ENCODE assay signal across 19 cellular contexts in genomic region chr4:53847935-53848334, GRCh38.
DNase-seq lines count a peak whose midpoint lies in the region; ATAC-seq and TF ChIP-seq lines count a peak whose summit lies in the region.
"Had no signal": no experiment of that assay in that cellular context is flagged by ENCODE, and none has a peak within 500 bp of the region (broad histone marks: within the 10 kb centered on the region; RNA-seq: fewer than 3 reads in every experiment).

No MANE protein-coding gene starts in this region.

- H3K27me3 Mint-ChIP-seq in activated CD8-positive, alpha-beta T cell treated with anti-CD3 and anti-CD28 coated beads for 36 hours: no peaks in the 10 kb centered on the region
- peaks cover 0 to 5% of the 10 kb centered on the region in 2 donors for H3K27me3 Mint-ChIP-seq in stimulated activated naive B cell treated with anti-CD40 and anti-IgM and Interleukin-4, amounts not matched to agents 10 μg/mL and 1 μg/mL and 100 μg/mL, for 72 hours
- H3K27me3 Mint-ChIP-seq: IgD-negative memory B cell had no signal

- no peaks in the 10 kb centered on the region for H3K79me2 ChIP-seq in hepatocyte

- H3K4me1 ChIP-seq in hepatocyte (ENCODE audit: insufficient read depth) (peaks cover 4% of the 10 kb centered on the region), liver (ENCODE audit: control insufficient read depth in 4 of 4, insufficient read depth in 4 of 4, low read length in 3 of 4) (peaks cover 0 to 6% (median under 1%) of the 10 kb centered on the region in 4 donors)
- H3K4me1 ChIP-seq: Peyer's patch, SJSA1 had no signal

- TF ChIP-seq RAD21 in liver (IDR thresholded peaks at IDR 0.05): peak in 1 of 2 donors; percentile 23

- H3K9me3 Mint-ChIP-seq in activated CD8-positive, alpha-beta T cell treated with anti-CD3 and anti-CD28 coated beads for 36 hours: no peaks in the 10 kb centered on the region
- no peaks in the 10 kb centered on the region for H3K9me3 Mint-ChIP-seq in stimulated activated naive B cell treated with anti-CD40 and anti-IgM and Interleukin-4, amounts not matched to agents 10 μg/mL and 1 μg/mL and 100 μg/mL, for 72 hours
- H3K9me3 Mint-ChIP-seq: IgD-negative memory B cell had no signal

- H3K27ac ChIP-seq in hepatocyte: no peak overlapping the region
- peak overlapping the region in 1 of 2 donors; percentile 30 for H3K27ac ChIP-seq in liver (ENCODE audit: low read depth in 1 of 2, low read length in 2 of 2)
- H3K27ac ChIP-seq: Peyer's patch, SJSA1 had no signal

- no peaks in the 10 kb centered on the region for H3K27me3 ChIP-seq in hepatocyte
- no peaks in the 10 kb centered on the region for H3K27me3 ChIP-seq in liver (ENCODE audit: control insufficient read depth in 4 of 4, insufficient read depth in 4 of 4, low read length in 3 of 4)
- H3K27me3 ChIP-seq: Peyer's patch, SJSA1 had no signal

- no peak overlapping the region for H3K4me2 ChIP-seq in hepatocyte

- CTCF ChIA-PET in activated CD8-positive, alpha-beta T cell treated with anti-CD3 and anti-CD28 coated beads for 36 hours (lab: Charles Lee): no interaction called here

- H3K4me1 Mint-ChIP-seq in activated CD8-positive, alpha-beta T cell treated with anti-CD3 and anti-CD28 coated beads for 36 hours (ENCODE audit: low read depth): no peaks in the 10 kb centered on the region
- peaks cover 0 to 2% of the 10 kb centered on the region in 2 donors for H3K4me1 Mint-ChIP-seq in stimulated activated naive B cell treated with anti-CD40 and anti-IgM and Interleukin-4, amounts not matched to agents 10 μg/mL and 1 μg/mL and 100 μg/mL, for 72 hours
- H3K4me1 Mint-ChIP-seq: B cell, IgD-negative memory B cell had no signal

- no peak overlapping the region for H3K9ac ChIP-seq in liver (ENCODE audit: low read depth in 1 of 2, low read length in 2 of 2)

- no peaks in the 10 kb centered on the region for H3K36me3 Mint-ChIP-seq in activated CD8-positive, alpha-beta T cell treated with anti-CD3 and anti-CD28 coated beads for 36 hours (ENCODE audit: low read depth)
- H3K36me3 Mint-ChIP-seq in stimulated activated naive B cell treated with anti-CD40 and anti-IgM and Interleukin-4, amounts not matched to agents 10 μg/mL and 1 μg/mL and 100 μg/mL, for 72 hours: no peaks in the 10 kb centered on the region
- H3K36me3 Mint-ChIP-seq: IgD-negative memory B cell had no signal

- POLR2A ChIA-PET in activated CD8-positive, alpha-beta T cell treated with anti-CD3 and anti-CD28 coated beads for 36 hours (lab: Charles Lee): no interaction called here

- no peak overlapping the region for H3K4me3 ChIP-seq in hepatocyte
- H3K4me3 ChIP-seq in liver (ENCODE audit: low read depth in 1 of 3, low read length in 3 of 3): no peak overlapping the region
- H3K4me3 ChIP-seq: Peyer's patch, SJSA1 had no signal

- intact Hi-C loops in activated CD8-positive, alpha-beta T cell treated with anti-CD3 and anti-CD28 coated beads for 36 hours (cut with micrococcal nuclease): no loop called here

- H2AFZ ChIP-seq in hepatocyte: no peak overlapping the region

- H3K9me3 ChIP-seq in hepatocyte (ENCODE audit: low read depth): no peaks in the 10 kb centered on the region
- H3K9me3 ChIP-seq in liver (ENCODE audit: control insufficient read depth in 4 of 4, low read length in 3 of 4): no peaks in the 10 kb centered on the region
- H3K9me3 ChIP-seq: Peyer's patch, SJSA1 had no signal

- TF ChIP-seq CTCF in hepatocyte (IDR thresholded peaks at IDR 0.05; ENCODE audit: poor library complexity): no peak
- no peak for TF ChIP-seq CTCF in liver (IDR thresholded peaks at IDR 0.05; ENCODE audit: low read depth, low read length, missing input control)
- no peak for TF ChIP-seq CTCF in activated CD8-positive, alpha-beta T cell treated with anti-CD3 and anti-CD28 coated beads for 36 hours (IDR thresholded peaks at IDR 0.05)

- peak; percentile 35 for DNase-seq in HuH-7.5 (ENCODE audit: low spot score)
- DNase-seq in hepatocyte (ENCODE audit: low spot score): peak; percentile 30
- no peak for DNase-seq in activated CD8-positive, alpha-beta T cell treated with anti-CD3 and anti-CD28 coated beads for 36 hours
- DNase-seq in stimulated activated naive B cell treated with anti-CD40 and anti-IgM and Interleukin-4, amounts not matched to agents 10 μg/mL and 1 μg/mL and 100 μg/mL, for 72 hours: no peak
- DNase-seq: COR-L47; DMS153; EL; Kasumi-1; NCI-H1092 treated with DMSO at 0.1 percent for 48 hours; NCI-H2081; NCI-H2171 treated with DMSO at 0.1 percent for 48 hours; NK-92 treated with Interleukin-12 subunit alpha and Interleukin-12 subunit beta, amount 100 ng/mL, for 24 hours; Peyer's patch had no signal

- no peak overlapping the region for H3K27ac Mint-ChIP-seq in activated CD8-positive, alpha-beta T cell treated with anti-CD3 and anti-CD28 coated beads for 36 hours
- H3K27ac Mint-ChIP-seq in stimulated activated naive B cell treated with anti-CD40 and anti-IgM and Interleukin-4, amounts not matched to agents 10 μg/mL and 1 μg/mL and 100 μg/mL, for 72 hours: no peak overlapping the region
- H3K27ac Mint-ChIP-seq: B cell, IgD-negative memory B cell had no signal

- H3K9me2 ChIP-seq in hepatocyte (replicated peaks; ENCODE audit: insufficient read depth): no peaks in the 10 kb centered on the region

- no peaks in the 10 kb centered on the region for H4K20me1 ChIP-seq in hepatocyte (ENCODE audit: insufficient read depth, poor library complexity, severe bottlenecking)

- no peaks in the 10 kb centered on the region for H3K36me3 ChIP-seq in hepatocyte (replicated peaks; ENCODE audit: insufficient read depth, low read depth)
- no peaks in the 10 kb centered on the region for H3K36me3 ChIP-seq in liver (ENCODE audit: control insufficient read depth in 4 of 4, insufficient read depth in 3 of 4, low read depth in 1 of 4, low read length in 3 of 4)
- H3K36me3 ChIP-seq: Peyer's patch, SJSA1 had no signal

- ATAC-seq in HG02623 (IDR thresholded peaks at IDR 0.05; ENCODE audit: unreplicated experiment) (no peak), GM19467 (IDR thresholded peaks at IDR 0.05; ENCODE audit: unreplicated experiment) (no peak)
- no peak for ATAC-seq in activated CD8-positive, alpha-beta T cell treated with anti-CD3 and anti-CD28 coated beads for 36 hours
- ATAC-seq in stimulated activated naive B cell treated with anti-CD40 and anti-IgM and Interleukin-4, amounts not matched to agents 10 μg/mL and 1 μg/mL and 100 μg/mL, for 72 hours (replicated peaks): no peak

- no peak overlapping the region for H3K4me3 Mint-ChIP-seq in activated CD8-positive, alpha-beta T cell treated with anti-CD3 and anti-CD28 coated beads for 36 hours
- no peak overlapping the region for H3K4me3 Mint-ChIP-seq in stimulated activated naive B cell treated with anti-CD40 and anti-IgM and Interleukin-4, amounts not matched to agents 10 μg/mL and 1 μg/mL and 100 μg/mL, for 72 hours
- H3K4me3 Mint-ChIP-seq: B cell, IgD-negative memory B cell had no signal

TF ChIP-seq in liver, 16 proteins besides CTCF, POLR2A, EP300 and RAD21 (continues in another document):
- TF ChIP-seq NR2F2 (IDR thresholded peaks at IDR 0.05): no peak
- no peak for TF ChIP-seq FOXA2 (IDR thresholded peaks at IDR 0.05)
- peak; percentile 26 to 46 for TF ChIP-seq HNF4A (conservative IDR thresholded peaks at IDR 0.05)
- TF ChIP-seq ZBTB33 (IDR thresholded peaks at IDR 0.05): no peak
- no peak for TF ChIP-seq JUND (IDR thresholded peaks at IDR 0.05)
- TF ChIP-seq GABPA (IDR thresholded peaks at IDR 0.05 in 1 of 2, conservative IDR thresholded peaks at IDR 0.05 in 1 of 2): no peak
- no peak for TF ChIP-seq MAX (IDR thresholded peaks at IDR 0.05)
- TF ChIP-seq RXRA (IDR thresholded peaks at IDR 0.05): peak; percentile 23 to 52
- peak; percentile 55 for TF ChIP-seq YY1 (IDR thresholded peaks at IDR 0.05)
- no peak for TF ChIP-seq TAF1 (conservative IDR thresholded peaks at IDR 0.05)
- peak; percentile 44 for TF ChIP-seq SP1 (IDR thresholded peaks at IDR 0.05)

Comparison
In these comparisons a context has a peak if more than half of its experiments do, and no peak if none do; other contexts are left out.
1. DNase-seq: peak in HuH-7.5 (single experiment) and hepatocyte (single experiment); none in activated CD8-positive, alpha-beta T cell treated with anti-CD3 and anti-CD28 coated beads for 36 hours (single experiment) and stimulated activated naive B cell treated with anti-CD40 and anti-IgM and Interleukin-4, amounts not matched to agents 10 μg/mL and 1 μg/mL and 100 μg/mL, for 72 hours (single experiment).